8 cellular contexts compared by ENCODE assay signal in genomic region chr4:106369456-106370060, GRCh38. TPM values are rescaled to one million over a fixed set of nuclear protein-coding genes. Genes with fewer than 3 reads are reported as not detected.
A peak's percentile ranks its signal among the peaks of the same experiment; 100 is the strongest.
DNase-seq lines count a peak whose midpoint lies in the region; ATAC-seq, FAIRE-seq and TF ChIP-seq lines count a peak whose summit lies in the region.

No MANE protein-coding gene starts in this region.

- peaks cover 35% of the 10 kb centered on the region for H3K27me3 Mint-ChIP-seq in osteocyte (ENCODE audit: unreplicated experiment)

- peak; percentile 71 for ATAC-seq in GM21360 (IDR thresholded peaks at IDR 0.05; ENCODE audit: unreplicated experiment)

- H3K4me3 ChIP-seq in SJSA1 (no peak overlapping the region), esophagus muscularis mucosa (no peak overlapping the region)

- no peak for TF ChIP-seq POLR2A in esophagus muscularis mucosa (IDR thresholded peaks at IDR 0.05; ENCODE audit: low read depth)

- TF ChIP-seq CTCF in esophagus muscularis mucosa (IDR thresholded peaks at IDR 0.05) (peak; percentile 37 to 58 (median 48)), osteocyte (IDR thresholded peaks at IDR 0.05) (peak; percentile 89)

- H3K27me3 ChIP-seq in SJSA1 (replicated peaks): no peaks in the 10 kb centered on the region
- H3K27me3 ChIP-seq in esophagus muscularis mucosa: peaks cover 0 to 4% (median 0%) of the 10 kb centered on the region in 4 donors

- WGBS in esophagus muscularis mucosa: 17% methylated on average over 6 of the region's 6 CpGs

- no peaks in the 10 kb centered on the region for H3K9me3 ChIP-seq in SJSA1 (replicated peaks)
- no peaks in the 10 kb centered on the region for H3K9me3 ChIP-seq in esophagus muscularis mucosa

- H3K36me3 ChIP-seq in SJSA1 (no peaks in the 10 kb centered on the region), esophagus muscularis mucosa (no peaks in the 10 kb centered on the region)

- H3K36me3 Mint-ChIP-seq in osteocyte (ENCODE audit: unreplicated experiment): no peaks in the 10 kb centered on the region

- intact Hi-C loops in esophagus muscularis mucosa (cut with DNase I): loop anchor here (5.0 to 10.0 kb wide), 3 partner anchors 133 to 813 kb away; no protein-coding TSS in a partner anchor

- no peak overlapping the region for H3K27ac Mint-ChIP-seq in osteocyte (ENCODE audit: unreplicated experiment)

- TF ChIP-seq EP300 in esophagus muscularis mucosa (IDR thresholded peaks at IDR 0.05): no peak

- no peak overlapping the region for H3K4me3 Mint-ChIP-seq in osteocyte (ENCODE audit: unreplicated experiment)

- FAIRE-seq in HTR-8/SVneo (lab: Jason Lieb, UNC): no peak

- H3K4me1 Mint-ChIP-seq in osteocyte (ENCODE audit: unreplicated experiment): peaks cover 6% of the 10 kb centered on the region

- no peaks in the 10 kb centered on the region for H3K9me3 Mint-ChIP-seq in osteocyte (ENCODE audit: unreplicated experiment)

- DNase-seq in NCI-H748 (lab: John Stamatoyannopoulos, UW; ENCODE audit: unreplicated experiment) (peak; percentile 32), NCI-H748 treated with DMSO at 0.1 percent for 48 hours (lab: John Stamatoyannopoulos, UW) (no peak), HTR-8/SVneo (ENCODE audit: insufficient read length, low spot score) (peak; percentile 7), SJSA1 (ENCODE audit: low read depth in 1 of 2, low spot score in 2 of 2) (peak; percentile 61 to 79), esophagus muscularis mucosa (ENCODE audit: extremely low spot score) (no peak), osteocyte (ENCODE audit: extremely low spot score, unreplicated experiment) (no peak), middle frontal gyrus (ENCODE audit: extremely low spot score, low spot score) (no peak)

- H3K4me1 ChIP-seq in SJSA1 (replicated peaks) (peaks cover 23% of the 10 kb centered on the region), esophagus muscularis mucosa (peaks cover 0 to 12% (median 6%) of the 10 kb centered on the region in 4 donors)

- H3K27ac ChIP-seq in SJSA1 (peak overlapping the region; percentile 33; the same call in 1 of the 2 replicates), esophagus muscularis mucosa (replicated peaks in 1 of 4) (no peak overlapping the region)

RNA-seq across cellular contexts. Expression of gene GIMD1, which starts 1.0 kb away (rescaled TPM):
- total RNA-seq in SJSA1 (2014; rRNA removed; shearing (Covaris generic)): not detected in 2 replicates
- total RNA-seq in esophagus muscularis mucosa (not detected), osteocyte (not detected in 2 replicates)

RNA-seq across cellular contexts. Expression of gene AIMP1, which starts 53.2 kb away (rescaled TPM):
- total RNA-seq in SJSA1 (2014; rRNA removed; shearing (Covaris generic)): 48.2 and 57.0 TPM in 2 replicates
- total RNA-seq in esophagus muscularis mucosa (10 to 100 TPM; 19.1 to 29.9 (median 25.7) TPM), osteocyte (36.4 and 41.2 TPM in 2 replicates)

RNA-seq across cellular contexts. Expression of gene TBCK, which starts 53.5 kb away (rescaled TPM):
- 16.5 and 22.3 TPM in 2 replicates for total RNA-seq in SJSA1 (2014; rRNA removed; shearing (Covaris generic))
- total RNA-seq in esophagus muscularis mucosa (10 to 100 TPM; 22.7 to 28.7 (median 27.3) TPM), osteocyte (47.7 and 49.9 TPM in 2 replicates)

Comparison
In these comparisons a context has a peak if more than half of its experiments do, and no peak if none do; other contexts are left out.
1. DNase-seq: peak in NCI-H748 (single experiment), HTR-8/SVneo (single experiment) and SJSA1 (2 of 2); none in NCI-H748 treated with DMSO at 0.1 percent for 48 hours (single experiment), esophagus muscularis mucosa (single experiment), osteocyte (single experiment) and middle frontal gyrus (single experiment).